ENCODE assay signal across 8 cellular contexts in genomic region chr14:88385212-88386101, GRCh38. TPM values are rescaled to one million over a fixed set of nuclear protein-coding genes. Genes with fewer than 3 reads are reported as not detected.
DNase-seq lines count a peak whose midpoint lies in the region; FAIRE-seq and TF ChIP-seq lines count a peak whose summit lies in the region.

TSS of gene SPATA7 (plus strand) at chr14:88385657. CDS start at chr14:88385819, 162 bp downstream.

- H2BK5ac ChIP-seq in H9 (ENCODE audit: insufficient read length, low read length), result no peak within 1 kb of the TSS

- peaks cover 6% of the 10 kb centered on the region for H3K27me3 Mint-ChIP-seq in H9 (ENCODE audit: low read depth)
- no peaks in the 10 kb centered on the region for H3K27me3 Mint-ChIP-seq in activated naive CD4-positive, alpha-beta T cell treated with anti-CD3 and anti-CD28 coated beads for 36 hours (ENCODE audit: low read depth)

- no peak within 1 kb of the TSS for H3K23ac ChIP-seq in H9 (ENCODE audit: insufficient read length, low read depth, low read length)

- H2BK15ac ChIP-seq in H9 (ENCODE audit: low read depth, low read length), result no peak within 1 kb of the TSS

- no peaks in the 10 kb centered on the region for H3K27me3 ChIP-seq in H9 (ENCODE audit: insufficient read depth, low read length)
- no peaks in the 10 kb centered on the region for H3K27me3 ChIP-seq in SJCRH30
- no peaks in the 10 kb centered on the region for H3K27me3 ChIP-seq in neuron (ENCODE audit: insufficient read depth, low read length)

- no peak within 1 kb of the TSS for H2BK120ac ChIP-seq in H9 (ENCODE audit: low read depth, low read length, poor library complexity, severe bottlenecking)

- H3T11ph ChIP-seq in H9 (ENCODE audit: low read length), result no peak within 1 kb of the TSS

- FAIRE-seq in frontal cortex (lab: Jason Lieb, UNC), result no peak

- no peak within 1 kb of the TSS for H2BK20ac ChIP-seq in H9 (ENCODE audit: low read depth, low read length, poor library complexity, severe bottlenecking)

- H3K36me3 Mint-ChIP-seq in H9 (ENCODE audit: insufficient read depth in 1 of 3, low read depth in 3 of 3), result no peaks in the 10 kb centered on the region
- H3K36me3 Mint-ChIP-seq in activated naive CD4-positive, alpha-beta T cell treated with anti-CD3 and anti-CD28 coated beads for 36 hours (ENCODE audit: low read depth), result no peaks in the 10 kb centered on the region

- H3K27ac ChIP-seq in H9 (ENCODE audit: insufficient read length, low read depth, low read length), result no peak within 1 kb of the TSS
- peak within 1 kb of the TSS; percentile 13; the same call in 1 of the 2 replicates for H3K27ac ChIP-seq in SJCRH30

- no peak within 1 kb of the TSS for H4K8ac ChIP-seq in H9 (replicated peaks; ENCODE audit: insufficient read length, low read depth, low read length)

- H3K9ac ChIP-seq in H9 (ENCODE audit: extremely low read depth, insufficient read length, low read length), result peak within 1 kb of the TSS; percentile 85

- H3K4me3 ChIP-seq in SJCRH30, result peak within 1 kb of the TSS; percentile 71
- H3K4me3 ChIP-seq in neuron (ENCODE audit: low read length), result peak within 1 kb of the TSS; percentile 94

- CTCF ChIA-PET in activated naive CD4-positive, alpha-beta T cell treated with anti-CD3 and anti-CD28 coated beads for 36 hours (lab: Charles Lee), result interaction anchor here (0.6 kb wide), 1 partner anchor 32 kb away, joined by 3 read pairs; no protein-coding TSS in a partner anchor

- H3K4me1 ChIP-seq in H9 (ENCODE audit: insufficient read depth, low read length) (0 out of 2 replicates have a peak, but pooled peaks cover 4% of the 10 kb centered on the region), SJCRH30 (no peaks in the 10 kb centered on the region), neuron (ENCODE audit: insufficient read depth, low read length) (peaks cover 15% of the 10 kb centered on the region)

- H3K9me3 ChIP-seq in H9 (ENCODE audit: control insufficient read depth, low read depth, low read length), result no peaks in the 10 kb centered on the region
- no peaks in the 10 kb centered on the region for H3K9me3 ChIP-seq in SJCRH30 (replicated peaks)
- H3K9me3 ChIP-seq in neuron (ENCODE audit: low read length), result no peaks in the 10 kb centered on the region

- H3K4ac ChIP-seq in H9 (ENCODE audit: low read depth, low read length), result no peak within 1 kb of the TSS

- DNase-seq in GDM1 (lab: John Stamatoyannopoulos, UW) (peak; percentile 76), H9 (peak; percentile 97), M059J (ENCODE audit: low read depth) (peak; percentile 84), SJCRH30 (peak; percentile 88 to 90), frontal cortex (ENCODE audit: low spot score in 2 of 2) (peak; percentile 69 to 81), stromal cell of bone marrow (ENCODE audit: low read depth) (peak; percentile 77)
- peak; percentile 89 for DNase-seq in activated naive CD4-positive, alpha-beta T cell treated with anti-CD3 and anti-CD28 coated beads for 36 hours

- no CpG with 5 or more reads among the region's 50 CpGs for WGBS in H9 (ENCODE audit: extremely low coverage, insufficient read length, low lambda C conversion rate)

- peak within 1 kb of the TSS; percentile 72 for H3K14ac ChIP-seq in H9 (ENCODE audit: insufficient read depth, low read length)

- H2AK5ac ChIP-seq in H9 (ENCODE audit: insufficient read length, low read length), result no peak within 1 kb of the TSS

- H3K79me1 ChIP-seq in H9 (ENCODE audit: insufficient read depth, low read depth, low read length, poor library complexity, severe bottlenecking), result no peaks in the 10 kb centered on the region

- no peak for TF ChIP-seq CTCF in H9 (conservative IDR thresholded peaks at IDR 0.05)

- intact Hi-C loops in activated naive CD4-positive, alpha-beta T cell treated with anti-CD3 and anti-CD28 coated beads for 36 hours (cut with micrococcal nuclease), result loop anchor here (5.0 to 10.0 kb wide), 3 partner anchors 177 to 431 kb away; partner anchors contain the start of genes GALC and ZC3H14

- no peak within 1 kb of the TSS for H4K91ac ChIP-seq in H9 (ENCODE audit: insufficient read length, low read depth, low read length)

- H2BK12ac ChIP-seq in H9 (ENCODE audit: insufficient read length, low read depth, low read length), result no peak within 1 kb of the TSS

- peak within 1 kb of the TSS; percentile 60 for H3K18ac ChIP-seq in H9 (ENCODE audit: insufficient read length, low read depth, low read length)

- peak within 1 kb of the TSS; percentile 80 to 95 (median 87); a peak in 3 of 7 replicates for H3K27ac Mint-ChIP-seq in H9
- peak within 1 kb of the TSS; percentile 56 for H3K27ac Mint-ChIP-seq in activated naive CD4-positive, alpha-beta T cell treated with anti-CD3 and anti-CD28 coated beads for 36 hours

- H4K5ac ChIP-seq in H9 (ENCODE audit: insufficient read length, low read depth, low read length), result no peak within 1 kb of the TSS

- H2AFZ ChIP-seq in H9 (ENCODE audit: low read length) (peak within 1 kb of the TSS; percentile 88), neuron (ENCODE audit: low read depth, low read length) (peak within 1 kb of the TSS; percentile 97)

- no peaks in the 10 kb centered on the region for H4K20me1 ChIP-seq in H9 (ENCODE audit: control insufficient read depth, insufficient read depth, insufficient read length)

- H3K56ac ChIP-seq in H9 (ENCODE audit: insufficient read length, low read depth, low read length), result no peak within 1 kb of the TSS

- no peaks in the 10 kb centered on the region for H3K79me2 ChIP-seq in H9 (ENCODE audit: insufficient read depth, low read length)

- peaks cover 3% of the 10 kb centered on the region for H3K23me2 ChIP-seq in H9 (ENCODE audit: insufficient read length, low read depth, low read length, poor library complexity, severe bottlenecking)

- peak within 1 kb of the TSS; percentile 90 to 95 for H3K4me3 Mint-ChIP-seq in H9
- H3K4me3 Mint-ChIP-seq in activated naive CD4-positive, alpha-beta T cell treated with anti-CD3 and anti-CD28 coated beads for 36 hours, result peak within 1 kb of the TSS; percentile 93

- H3K4me1 Mint-ChIP-seq in H9, result peaks cover 16% of the 10 kb centered on the region in 2 experiments
- peaks cover 9% of the 10 kb centered on the region for H3K4me1 Mint-ChIP-seq in activated naive CD4-positive, alpha-beta T cell treated with anti-CD3 and anti-CD28 coated beads for 36 hours (ENCODE audit: low read depth)

- H3K36me3 ChIP-seq in SJCRH30, result no peaks in the 10 kb centered on the region
- H3K36me3 ChIP-seq in neuron (ENCODE audit: insufficient read depth, low read length), result no peaks in the 10 kb centered on the region

- no peaks in the 10 kb centered on the region for H3K9me3 Mint-ChIP-seq in H9
- no peaks in the 10 kb centered on the region for H3K9me3 Mint-ChIP-seq in activated naive CD4-positive, alpha-beta T cell treated with anti-CD3 and anti-CD28 coated beads for 36 hours

- peak within 1 kb of the TSS; percentile 77 for H3K4me2 ChIP-seq in H9 (ENCODE audit: insufficient read depth, insufficient read length, low read length)

RNA-seq across cellular contexts. Expression of gene SPATA7, which starts in this region (rescaled TPM):
- 5.3 and 6.0 TPM in 2 replicates for total RNA-seq in H9 (2021)
- 8.1 and 11.0 TPM in 2 replicates for total RNA-seq in M059J (2014; rRNA removed; shearing (Covaris generic))
- total RNA-seq in SJCRH30 (2014; rRNA removed; shearing (Covaris generic)), result 5.2 and 6.0 TPM in 2 replicates
- total RNA-seq in activated naive CD4-positive, alpha-beta T cell treated with anti-CD3 and anti-CD28 coated beads for 36 hours, result 1 to 10 TPM; 3.3 to 3.5 TPM
- total RNA-seq in frontal cortex, result 102 TPM
